ENCODE assay signal across 16 cellular contexts in genomic region chr21:44985441-44986401, GRCh38. TPM values are rescaled to one million over a fixed set of nuclear protein-coding genes. Genes with fewer than 3 reads are reported as not detected.
DNase-seq lines count a peak whose midpoint lies in the region; ATAC-seq and TF ChIP-seq lines count a peak whose summit lies in the region.
"Had no signal": no experiment of that assay in that cellular context is flagged by ENCODE, and none has a peak within 500 bp of the region (broad histone marks: within the 10 kb centered on the region; RNA-seq: fewer than 3 reads in every experiment).

No MANE protein-coding gene starts in this region.

- no CpG with 5 or more reads among the region's 26 CpGs for WGBS in neuronal stem cell (ENCODE audit: extremely low coverage in 2 of 2, insufficient read length in 2 of 2, insufficient replicate concordance in 1 of 2), 2 donors

- no peak overlapping the region for H3K14ac ChIP-seq in neuronal stem cell (ENCODE audit: low read length)

- no peak overlapping the region for H2BK12ac ChIP-seq in neuronal stem cell (ENCODE audit: low read length)

- H3K4ac ChIP-seq in neuronal stem cell (ENCODE audit: low read length) = no peak overlapping the region

- H2BK120ac ChIP-seq in neuronal stem cell (ENCODE audit: low read depth, low read length) = no peak overlapping the region

- no peak overlapping the region for H3K4me2 ChIP-seq in neuronal stem cell (ENCODE audit: insufficient read depth, low read length, poor library complexity, severe bottlenecking)
- H3K4me2 ChIP-seq: hepatocyte had no signal

- H2BK15ac ChIP-seq in neuronal stem cell (ENCODE audit: low read length) = no peak overlapping the region

- H3K27ac ChIP-seq in HEK293 (ENCODE audit: extremely low read depth, low read depth, low read length) (no peak overlapping the region), neuronal stem cell (replicated peaks; ENCODE audit: low read length) (no peak overlapping the region)
- H3K27ac ChIP-seq: hepatocyte, thyroid gland had no signal

- POLR2A ChIA-PET in HEK293 (lab: Yijun Ruan, JAX) = no interaction called here

- peak; percentile 56 for DNase-seq in BE2C
- DNase-seq in glutamatergic neuron = peak; percentile 19
- no peak for DNase-seq in neuronal stem cell (ENCODE audit: low spot score)
- no peak for DNase-seq in NCI-H2081 (lab: John Stamatoyannopoulos, UW)
- DNase-seq in GM03348 (ENCODE audit: low spot score) = no peak
- DNase-seq: activated CD4-positive, alpha-beta T cell treated with anti-CD3 and anti-CD28 coated beads, Interleukin-2, amount 50 U/mL, for 1 hour; effector memory CD8-positive, alpha-beta T cell; NCI-H2107; NCI-H748 treated with DMSO at 0.1 percent for 48 hours; PC-3; thyroid gland had no signal

- peak overlapping the region; percentile 15 for H3K18ac ChIP-seq in neuronal stem cell (ENCODE audit: low read length)

- H3K9me3 Mint-ChIP-seq in glutamatergic neuron (ENCODE audit: unreplicated experiment) = peaks cover 3% of the 10 kb centered on the region
- H3K9me3 Mint-ChIP-seq: effector memory CD8-positive, alpha-beta T cell had no signal

- no peak overlapping the region for H3K4me3 Mint-ChIP-seq in glutamatergic neuron (ENCODE audit: unreplicated experiment)
- H3K4me3 Mint-ChIP-seq: effector memory CD8-positive, alpha-beta T cell had no signal

- no peak for ATAC-seq in GM21526 (IDR thresholded peaks at IDR 0.05; ENCODE audit: low FRiP score, unreplicated experiment)
- ATAC-seq in HG03521 (IDR thresholded peaks at IDR 0.05; ENCODE audit: unreplicated experiment) = no peak
- ATAC-seq: effector memory CD8-positive, alpha-beta T cell; PC-3 had no signal

- no peaks in the 10 kb centered on the region for H3K79me1 ChIP-seq in neuronal stem cell (ENCODE audit: low read depth, low read length)

- no peaks in the 10 kb centered on the region for H3K27me3 ChIP-seq in BE2C
- H3K27me3 ChIP-seq in neuronal stem cell (ENCODE audit: control insufficient read depth in 3 of 3, insufficient read depth in 3 of 3, low read depth in 1 of 3, low read length in 3 of 3) = peaks cover 0 to 18% (median 0%) of the 10 kb centered on the region in 3 experiments
- H3K27me3 ChIP-seq: hepatocyte, thyroid gland had no signal

- H3K4me1 ChIP-seq in BE2C (peaks cover 62% of the 10 kb centered on the region), HEK293 (ENCODE audit: control insufficient read depth, insufficient read depth, low read length) (no peaks in the 10 kb centered on the region), neuronal stem cell (ENCODE audit: control insufficient read depth in 2 of 2, insufficient read depth in 1 of 2, low read depth in 1 of 2, low read length in 2 of 2) (peaks cover 7 to 29% of the 10 kb centered on the region in 2 donors)

- TF ChIP-seq CTCF in BE2C (IDR thresholded peaks at IDR 0.05; ENCODE audit: low read depth, low read length) = no peak
- TF ChIP-seq CTCF in HEK293 (tag by site-specific recombination; IDR thresholded peaks at IDR 0.05) = no peak
- no peak for TF ChIP-seq CTCF in glutamatergic neuron (IDR thresholded peaks at IDR 0.05; ENCODE audit: partially characterized antibody, unreplicated experiment)

- H3K9me3 ChIP-seq in BE2C (no peaks in the 10 kb centered on the region), HEK293 (ENCODE audit: control insufficient read depth, insufficient read depth, low read depth, low read length) (no peaks in the 10 kb centered on the region), neuronal stem cell (replicated peaks in 1 of 2; ENCODE audit: control insufficient read depth in 2 of 2, insufficient read depth in 1 of 2, low read depth in 1 of 2, low read length in 2 of 2) (no peaks in the 10 kb centered on the region)
- H3K9me3 ChIP-seq: thyroid gland had no signal

- no peaks in the 10 kb centered on the region for H3K36me3 Mint-ChIP-seq in glutamatergic neuron (ENCODE audit: unreplicated experiment)

- H3K4me1 Mint-ChIP-seq in glutamatergic neuron (ENCODE audit: low read depth, unreplicated experiment) = peaks cover 6% of the 10 kb centered on the region

- H2AK5ac ChIP-seq in neuronal stem cell (ENCODE audit: low read depth, low read length) = peak overlapping the region; percentile 92

- H3K4me3 ChIP-seq in BE2C (ENCODE audit: low read depth, low read length) = no peak overlapping the region
- H3K4me3 ChIP-seq in HEK293 (ENCODE audit: low read depth, low read length) = no peak overlapping the region
- H3K4me3 ChIP-seq in neuronal stem cell (ENCODE audit: low read length in 2 of 2) = no peak overlapping the region
- H3K4me3 ChIP-seq: hepatocyte, skin epidermis, thyroid gland had no signal

- H3K23ac ChIP-seq in neuronal stem cell (ENCODE audit: low read depth, low read length, poor library complexity) = peak overlapping the region; percentile 5

- no peak overlapping the region for H3K27ac Mint-ChIP-seq in glutamatergic neuron (ENCODE audit: unreplicated experiment)
- H3K27ac Mint-ChIP-seq: effector memory CD8-positive, alpha-beta T cell had no signal

- H3K27me3 Mint-ChIP-seq in glutamatergic neuron (ENCODE audit: unreplicated experiment) = peaks cover 1% of the 10 kb centered on the region
- H3K27me3 Mint-ChIP-seq: effector memory CD8-positive, alpha-beta T cell had no signal

- H4K91ac ChIP-seq in neuronal stem cell (ENCODE audit: low read depth, low read length, poor library complexity) = no peak overlapping the region

- peak overlapping the region; percentile 82 for H2AFZ ChIP-seq in neuronal stem cell (ENCODE audit: low read length)
- H2AFZ ChIP-seq: hepatocyte had no signal

- no peak overlapping the region for H4K8ac ChIP-seq in neuronal stem cell (ENCODE audit: low read depth, low read length)

- H3K36me3 ChIP-seq in BE2C = no peaks in the 10 kb centered on the region
- H3K36me3 ChIP-seq in HEK293 (ENCODE audit: control insufficient read depth in 2 of 2, insufficient read depth in 1 of 2, low read length in 2 of 2) = no peaks in the 10 kb centered on the region
- no peaks in the 10 kb centered on the region for H3K36me3 ChIP-seq in neuronal stem cell (replicated peaks in 1 of 2; ENCODE audit: control insufficient read depth in 2 of 2, insufficient read depth in 2 of 2, low read length in 2 of 2)
- H3K36me3 ChIP-seq: thyroid gland had no signal

- CTCF ChIA-PET in HEK293 (lab: Yijun Ruan, JAX) = interaction anchor here (0.6 to 4.0 kb wide), 6 partner anchors 31 to 811 kb away, joined by 3 to 19 read pairs (median 3); no protein-coding TSS in a partner anchor

- H3K9ac ChIP-seq in neuronal stem cell (ENCODE audit: low read depth, low read length, poor library complexity) = peak overlapping the region; percentile 25

- H2BK5ac ChIP-seq in neuronal stem cell (ENCODE audit: low read length) = no peak overlapping the region

TF ChIP-seq in HEK293, 187 proteins besides CTCF, POLR2A, EP300 and RAD21 (continues in another document):
- TF ChIP-seq KLF16 (tag by site-specific recombination; IDR thresholded peaks at IDR 0.05) (no peak), ZNF677 (tag by site-specific recombination; IDR thresholded peaks at IDR 0.05) (no peak), ZNF600 (tag by site-specific recombination; IDR thresholded peaks at IDR 0.05) (peak; percentile 68; the same call in 1 of the 2 replicates), ZNF555 (tag by site-specific recombination; conservative IDR thresholded peaks at IDR 0.05) (no peak), ZBTB44 (tag by site-specific recombination; IDR thresholded peaks at IDR 0.05) (no peak), ZFP69B (tag by site-specific recombination; IDR thresholded peaks at IDR 0.05) (peak; percentile 71)
- TF ChIP-seq, protein P1, sequence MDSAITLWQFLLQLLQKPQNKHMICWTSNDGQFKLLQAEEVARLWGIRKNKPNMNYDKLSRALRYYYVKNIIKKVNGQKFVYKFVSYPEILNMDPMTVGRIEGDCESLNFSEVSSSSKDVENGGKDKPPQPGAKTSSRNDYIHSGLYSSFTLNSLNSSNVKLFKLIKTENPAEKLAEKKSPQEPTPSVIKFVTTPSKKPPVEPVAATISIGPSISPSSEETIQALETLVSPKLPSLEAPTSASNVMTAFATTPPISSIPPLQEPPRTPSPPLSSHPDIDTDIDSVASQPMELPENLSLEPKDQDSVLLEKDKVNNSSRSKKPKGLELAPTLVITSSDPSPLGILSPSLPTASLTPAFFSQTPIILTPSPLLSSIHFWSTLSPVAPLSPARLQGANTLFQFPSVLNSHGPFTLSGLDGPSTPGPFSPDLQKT (IDR thresholded peaks at IDR 0.05; ENCODE audit: borderline replicate concordance, low read depth, low read length) = no peak

RNA-seq across cellular contexts. Expression of gene SLX9, which starts 45.9 kb away (rescaled TPM):
- polyA plus RNA-seq in BE2C (2012; ENCODE audit: insufficient read depth, insufficient read length, low read depth) = 105 TPM
- total RNA-seq in glutamatergic neuron (ENCODE audit: unreplicated experiment) = 30.7 TPM
- polyA plus RNA-seq in neuronal stem cell (2013, experiment 1 of 2) = 17.0 TPM
- 16.6 TPM for polyA plus RNA-seq in neuronal stem cell (2013, experiment 2 of 2)

Comparison
In these comparisons a context has a peak if more than half of its experiments do, and no peak if none do; other contexts are left out.
1. DNase-seq: peak in BE2C (single experiment) and glutamatergic neuron (single experiment); none in neuronal stem cell (single experiment), NCI-H2081 (0 of 2) and GM03348 (single experiment).